ENCODE assay signal across 1 cellular context in the genomic region with DNA sequence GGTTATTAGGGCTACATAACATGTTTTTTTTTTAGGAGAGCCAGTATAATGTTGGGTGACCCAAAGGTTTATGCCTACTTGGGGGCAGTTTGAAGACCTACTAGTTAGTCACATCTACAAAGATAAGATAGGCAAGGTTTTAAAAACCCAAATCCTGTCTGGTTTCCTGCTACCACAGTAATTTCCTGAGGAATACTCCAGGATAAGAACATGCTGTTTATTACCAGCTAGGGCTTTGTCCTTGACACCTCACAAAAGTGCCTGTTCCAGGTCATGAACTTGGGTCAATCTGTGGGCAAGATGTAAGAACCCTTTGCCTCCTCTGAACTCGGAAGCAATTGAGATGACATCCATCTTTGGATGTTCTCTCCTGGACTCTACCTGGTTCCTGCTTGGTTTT.
TF ChIP-seq lines count a peak whose summit lies in the region.

No MANE protein-coding gene starts in this region.

TF ChIP-seq in IMR-90, 13 proteins besides CTCF, POLR2A, EP300 and RAD21:
- TF ChIP-seq BHLHE40 (IDR thresholded peaks at IDR 0.05; ENCODE audit: low read depth, low read length) (no peak), MAFK (IDR thresholded peaks at IDR 0.05; ENCODE audit: low read depth, low read length) (no peak), MAZ (IDR thresholded peaks at IDR 0.05; ENCODE audit: borderline replicate concordance, low read depth, low read length) (no peak), RCOR1 (IDR thresholded peaks at IDR 0.05; ENCODE audit: insufficient replicate concordance, low read length) (no peak), NFE2L2 (IDR thresholded peaks at IDR 0.05; ENCODE audit: low read depth, low read length) (no peak), RFX5 (IDR thresholded peaks at IDR 0.05; ENCODE audit: low read depth, low read length) (no peak), MXI1 (IDR thresholded peaks at IDR 0.05; ENCODE audit: borderline replicate concordance, low read depth, low read length) (no peak), CHD1 (IDR thresholded peaks at IDR 0.05; ENCODE audit: low read depth, low read length) (no peak), ELK1 (IDR thresholded peaks at IDR 0.05; ENCODE audit: borderline replicate concordance, low read depth, low read length) (no peak), SMC3 (IDR thresholded peaks at IDR 0.05; ENCODE audit: low read depth, low read length) (no peak), FOS (IDR thresholded peaks at IDR 0.05; ENCODE audit: low read depth, low read length) (no peak), CEBPB (IDR thresholded peaks at IDR 0.05; ENCODE audit: low read depth, low read length) (no peak)
- TF ChIP-seq, protein P1, sequence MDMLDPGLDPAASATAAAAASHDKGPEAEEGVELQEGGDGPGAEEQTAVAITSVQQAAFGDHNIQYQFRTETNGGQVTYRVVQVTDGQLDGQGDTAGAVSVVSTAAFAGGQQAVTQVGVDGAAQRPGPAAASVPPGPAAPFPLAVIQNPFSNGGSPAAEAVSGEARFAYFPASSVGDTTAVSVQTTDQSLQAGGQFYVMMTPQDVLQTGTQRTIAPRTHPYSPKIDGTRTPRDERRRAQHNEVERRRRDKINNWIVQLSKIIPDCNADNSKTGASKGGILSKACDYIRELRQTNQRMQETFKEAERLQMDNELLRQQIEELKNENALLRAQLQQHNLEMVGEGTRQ (IDR thresholded peaks at IDR 0.05; ENCODE audit: low read depth, low read length): no peak
